ENCODE assay signal across 21 cellular contexts in the genomic region with DNA sequence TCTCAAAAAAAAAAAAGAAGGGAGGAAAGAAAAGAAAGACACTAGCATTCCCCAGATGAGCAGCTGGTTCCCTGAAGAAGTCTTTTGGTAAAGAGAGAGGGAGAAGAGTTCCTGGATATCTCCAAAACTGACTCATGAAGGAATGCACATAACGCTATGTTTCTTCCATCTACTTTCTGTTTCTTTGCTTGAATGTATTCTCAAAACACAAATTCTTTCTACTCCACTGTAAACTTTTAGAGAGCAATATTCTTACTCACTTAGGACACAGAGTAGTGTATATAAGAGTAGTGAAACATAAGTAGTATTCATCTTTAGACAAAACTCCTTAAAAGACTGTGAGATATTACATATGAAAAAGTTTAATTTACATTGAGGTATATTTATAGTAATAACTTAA.
DNase-seq lines count a peak whose midpoint lies in the region; ATAC-seq, FAIRE-seq and TF ChIP-seq lines count a peak whose summit lies in the region.
"Had no signal": no experiment of that assay in that cellular context is flagged by ENCODE, and none has a peak within 500 bp of the region (broad histone marks: within the 10 kb centered on the region; RNA-seq: fewer than 3 reads in every experiment).

No MANE protein-coding gene starts in this region.

- no peak for ATAC-seq in naive thymus-derived CD4-positive, alpha-beta T cell
- no peak for ATAC-seq in left colon
- ATAC-seq: activated CD8-positive, alpha-beta memory T cell treated with anti-CD3 and anti-CD28 coated beads, Interleukin-2, amount 10 ng/mL, durations not matched to agents 7 days and 5 days; pancreas had no signal

- peaks cover 94% of the 10 kb centered on the region for H3K79me2 ChIP-seq in astrocyte (ENCODE audit: insufficient read depth, low read length)

- H3K9me3 ChIP-seq in astrocyte (ENCODE audit: insufficient read depth, low read depth, low read length): no peaks in the 10 kb centered on the region
- no peaks in the 10 kb centered on the region for H3K9me3 ChIP-seq in naive thymus-derived CD4-positive, alpha-beta T cell (ENCODE audit: control insufficient read depth in 2 of 3, low read length in 3 of 3)
- H3K9me3 ChIP-seq: pancreas, SK-N-SH, tibial artery had no signal

- H3K4me3 Mint-ChIP-seq in activated T-cell treated with anti-CD3 and anti-CD28 coated beads, Interleukin-2, amount 50 U/mL, for 24 hours: no peak overlapping the region
- peak overlapping the region; percentile 25 for H3K4me3 Mint-ChIP-seq in astrocyte (ENCODE audit: unreplicated experiment)
- H3K4me3 Mint-ChIP-seq in naive thymus-derived CD4-positive, alpha-beta T cell: peak overlapping the region in 1 of 10 donors; percentile 10
- H3K4me3 Mint-ChIP-seq: activated CD8-positive, alpha-beta memory T cell treated with anti-CD3 and anti-CD28 coated beads, Interleukin-2, amount 10 ng/mL, durations not matched to agents 7 days and 5 days had no signal

- H3K36me3 Mint-ChIP-seq in activated T-cell treated with anti-CD3 and anti-CD28 coated beads, Interleukin-2, amount 50 U/mL, for 24 hours (ENCODE audit: low read depth): peaks cover 72% of the 10 kb centered on the region
- peaks cover 13% of the 10 kb centered on the region for H3K36me3 Mint-ChIP-seq in astrocyte (ENCODE audit: low read depth, unreplicated experiment)
- peaks cover 16 to 44% (median 36%) of the 10 kb centered on the region in 5 donors for H3K36me3 Mint-ChIP-seq in naive thymus-derived CD4-positive, alpha-beta T cell

- no peak for TF ChIP-seq CTCF in astrocyte (IDR thresholded peaks at IDR 0.05; ENCODE audit: insufficient read depth, low read depth, low read length)

- H3K27ac ChIP-seq in astrocyte (ENCODE audit: low read depth, low read length): no peak overlapping the region
- H3K27ac ChIP-seq in naive thymus-derived CD4-positive, alpha-beta T cell (ENCODE audit: low read depth, low read length): no peak overlapping the region
- H3K27ac ChIP-seq: HL-60, pancreas, tibial artery had no signal

- no peak for DNase-seq in activated T-cell treated with anti-CD3 and anti-CD28 coated beads, Interleukin-2, amount 50 U/mL, for 24 hours
- DNase-seq in activated T-cell treated with anti-CD3 and anti-CD28 coated beads for 4 hours (no peak), GM12892 (ENCODE audit: insufficient read length) (no peak), astrocyte (ENCODE audit: low read depth) (no peak), left colon (no peak), RKO (ENCODE audit: low spot score) (no peak), inferior parietal cortex (ENCODE audit: extremely low spot score) (no peak)
- DNase-seq in naive thymus-derived CD4-positive, alpha-beta T cell: no peak
- DNase-seq: activated CD4-positive, alpha-beta T cell treated with anti-CD3 and anti-CD28 coated beads for 4 hours; activated CD8-positive, alpha-beta memory T cell treated with anti-CD3 and anti-CD28 coated beads, Interleukin-2, amount 10 ng/mL, durations not matched to agents 7 days and 5 days; Kasumi-1; pancreas; SK-N-SH; stimulated activated CD4-positive, alpha-beta T cell treated with anti-CD3 and anti-CD28 coated beads, Interleukin-1b, Interleukin-23, amount 100 ng/mL, for 48 hours; stimulated activated CD8-positive, alpha-beta memory T cell treated with anti-CD3 and anti-CD28 coated beads, Interleukin-4, amount 100 ng/mL, for 48 hours; tibial artery had no signal

- no peaks in the 10 kb centered on the region for H3K27me3 Mint-ChIP-seq in activated T-cell treated with anti-CD3 and anti-CD28 coated beads, Interleukin-2, amount 50 U/mL, for 24 hours
- H3K27me3 Mint-ChIP-seq in astrocyte (ENCODE audit: low read depth, unreplicated experiment): no peaks in the 10 kb centered on the region
- H3K27me3 Mint-ChIP-seq in naive thymus-derived CD4-positive, alpha-beta T cell: no peaks in the 10 kb centered on the region
- H3K27me3 Mint-ChIP-seq: activated CD8-positive, alpha-beta memory T cell treated with anti-CD3 and anti-CD28 coated beads, Interleukin-2, amount 10 ng/mL, durations not matched to agents 7 days and 5 days had no signal

- no peak for TF ChIP-seq POLR2A in GM12892 (IDR thresholded peaks at IDR 0.05; ENCODE audit: low read depth, low read length)

- H3K27ac Mint-ChIP-seq in activated T-cell treated with anti-CD3 and anti-CD28 coated beads, Interleukin-2, amount 50 U/mL, for 24 hours: peak overlapping the region; percentile 71
- H3K27ac Mint-ChIP-seq in astrocyte (ENCODE audit: unreplicated experiment): no peak overlapping the region
- peak overlapping the region in 8 of 9 donors; percentile 20 to 96 (median 88) for H3K27ac Mint-ChIP-seq in naive thymus-derived CD4-positive, alpha-beta T cell
- H3K27ac Mint-ChIP-seq: activated CD8-positive, alpha-beta memory T cell treated with anti-CD3 and anti-CD28 coated beads, Interleukin-2, amount 10 ng/mL, durations not matched to agents 7 days and 5 days; activated naive CD4-positive, alpha-beta T cell treated with anti-CD3 and anti-CD28 coated beads, Interleukin-2, amount 50 U/mL, for 72 hours had no signal

- peaks cover 19% of the 10 kb centered on the region for H3K36me3 ChIP-seq in astrocyte (ENCODE audit: insufficient read depth, low read length)
- peaks cover 0 to 19% (median 11%) of the 10 kb centered on the region in 3 experiments for H3K36me3 ChIP-seq in naive thymus-derived CD4-positive, alpha-beta T cell (ENCODE audit: control insufficient read depth in 2 of 3, insufficient read depth in 3 of 3, low read length in 3 of 3)

- intact Hi-C loops in naive thymus-derived CD4-positive, alpha-beta T cell (cut with micrococcal nuclease): no loop called here
- intact Hi-C loops in left colon (cut with DNase I, micrococcal nuclease): no loop called here

- H3K4me1 ChIP-seq in astrocyte (ENCODE audit: insufficient read depth, low read length): peaks cover under 1% of the 10 kb centered on the region
- H3K4me1 ChIP-seq in naive thymus-derived CD4-positive, alpha-beta T cell (ENCODE audit: control insufficient read depth in 2 of 2, insufficient read depth in 2 of 2, low read length in 2 of 2): peaks cover 8% of the 10 kb centered on the region in 2 donors

- H3K4me2 ChIP-seq in astrocyte (ENCODE audit: low read length): no peak overlapping the region
- H3K4me2 ChIP-seq: SK-N-SH, smooth muscle cell had no signal

- FAIRE-seq in GM12892 (lab: Jason Lieb, UNC) (peak; percentile 9), astrocyte (lab: Jason Lieb, UNC) (no peak)
- FAIRE-seq: GM12891, keratinocyte, pancreas had no signal

- no peak overlapping the region for H3K4me3 ChIP-seq in astrocyte (ENCODE audit: insufficient read depth, low read depth, low read length)
- H3K4me3 ChIP-seq in naive thymus-derived CD4-positive, alpha-beta T cell (ENCODE audit: low read length): no peak overlapping the region
- H3K4me3 ChIP-seq: pancreas, smooth muscle cell, tibial artery had no signal

- H4K20me1 ChIP-seq in astrocyte (ENCODE audit: insufficient read depth, low read length): peaks cover 56% of the 10 kb centered on the region

- CTCF ChIA-PET in naive thymus-derived CD4-positive, alpha-beta T cell (lab: Charles Lee): interaction anchor here (0.6 kb wide), 2 partner anchors 21 to 756 kb away, joined by 3 to 4 read pairs; no protein-coding TSS in a partner anchor

- H3K27me3 ChIP-seq in astrocyte (ENCODE audit: insufficient read depth, low read length): no peaks in the 10 kb centered on the region
- no peaks in the 10 kb centered on the region for H3K27me3 ChIP-seq in naive thymus-derived CD4-positive, alpha-beta T cell (ENCODE audit: control insufficient read depth in 2 of 2, insufficient read depth in 2 of 2, low read length in 2 of 2)
- H3K27me3 ChIP-seq: pancreas, tibial artery had no signal

- H2AFZ ChIP-seq in astrocyte (ENCODE audit: low read depth, low read length): no peak overlapping the region

- POLR2A ChIA-PET in naive thymus-derived CD4-positive, alpha-beta T cell (lab: Charles Lee): interaction anchor here (1.3 kb wide), 1 partner anchor 23 kb away, joined by 3 read pairs; no protein-coding TSS in a partner anchor

- no peak overlapping the region for H3K9ac ChIP-seq in astrocyte (ENCODE audit: low read length)
- H3K9ac ChIP-seq: SK-N-SH had no signal

- peaks cover 63% of the 10 kb centered on the region for H3K4me1 Mint-ChIP-seq in activated T-cell treated with anti-CD3 and anti-CD28 coated beads, Interleukin-2, amount 50 U/mL, for 24 hours (ENCODE audit: low read depth)
- peaks cover 14% of the 10 kb centered on the region for H3K4me1 Mint-ChIP-seq in astrocyte (ENCODE audit: low read depth, unreplicated experiment)
- H3K4me1 Mint-ChIP-seq in naive thymus-derived CD4-positive, alpha-beta T cell: peaks cover 13 to 85% (median 62%) of the 10 kb centered on the region in 7 donors

- no peaks in the 10 kb centered on the region for H3K9me3 Mint-ChIP-seq in activated T-cell treated with anti-CD3 and anti-CD28 coated beads, Interleukin-2, amount 50 U/mL, for 24 hours
- H3K9me3 Mint-ChIP-seq in astrocyte (ENCODE audit: unreplicated experiment): no peaks in the 10 kb centered on the region
- H3K9me3 Mint-ChIP-seq in naive thymus-derived CD4-positive, alpha-beta T cell: peaks cover 0 to 3% (median 0%) of the 10 kb centered on the region in 11 donors
- H3K9me3 Mint-ChIP-seq: activated naive CD4-positive, alpha-beta T cell treated with anti-CD3 and anti-CD28 coated beads, Interleukin-2, amount 50 U/mL, for 72 hours had no signal
